Comparison of ENCODE assay signal across 25 cellular contexts in genomic region chr4:56986192-56986591, GRCh38. TPM values are rescaled to one million over a fixed set of nuclear protein-coding genes. Genes with fewer than 3 reads are reported as not detected.
A peak's percentile ranks its signal among the peaks of the same experiment; 100 is the strongest.
DNase-seq lines count a peak whose midpoint lies in the region; FAIRE-seq and TF ChIP-seq lines count a peak whose summit lies in the region.
"Had no signal": no experiment of that assay in that cellular context is flagged by ENCODE, and none has a peak within 500 bp of the region (broad histone marks: within the 10 kb centered on the region; RNA-seq: fewer than 3 reads in every experiment).

No MANE protein-coding gene starts in this region.

- TF ChIP-seq CTCF in Loucy (conservative IDR thresholded peaks at IDR 0.05; ENCODE audit: low read length), result no peak
- TF ChIP-seq CTCF in choroid plexus epithelial cell (conservative IDR thresholded peaks at IDR 0.05; ENCODE audit: low read depth, low read length), result no peak
- TF ChIP-seq CTCF in osteoblast (IDR thresholded peaks at IDR 0.05; ENCODE audit: extremely low read depth, low read depth, low read length), result no peak
- no peak for TF ChIP-seq CTCF in foreskin fibroblast (IDR thresholded peaks at IDR 0.05; ENCODE audit: low read depth, low read length)

- peak; percentile 21 for FAIRE-seq in G401.6 (lab: Jason Lieb, UNC)
- FAIRE-seq: A549, D721Med, GM18507, H54 had no signal

- H3K27me3 ChIP-seq in Loucy (ENCODE audit: insufficient read depth, low read length, poor library complexity, severe bottlenecking), result no peaks in the 10 kb centered on the region
- no peaks in the 10 kb centered on the region for H3K27me3 ChIP-seq in osteoblast (ENCODE audit: insufficient read depth, low read length)
- H3K27me3 ChIP-seq: BE2C; BLaER1 treated with 17β-estradiol and CSF1 and Interleukin-3, amounts not matched to agents 10 nM and 100 nM had no signal

- H3K4me1 ChIP-seq in Loucy (ENCODE audit: insufficient read depth, low read length, poor library complexity, severe bottlenecking) (peaks cover 36% of the 10 kb centered on the region), osteoblast (ENCODE audit: insufficient read depth, low read length) (peaks cover 3% of the 10 kb centered on the region)
- H3K4me1 ChIP-seq: BE2C, HAP-1 had no signal

- no peak overlapping the region for H3K9ac ChIP-seq in Loucy (ENCODE audit: low read depth, low read length, poor library complexity, severe bottlenecking)
- H3K9ac ChIP-seq: BLaER1 treated with 17β-estradiol and CSF1 and Interleukin-3, amounts not matched to agents 10 nM and 100 nM had no signal

- H3K36me3 ChIP-seq in Loucy (ENCODE audit: insufficient read depth, low read length), result peaks cover 53% of the 10 kb centered on the region
- peaks cover 41% of the 10 kb centered on the region for H3K36me3 ChIP-seq in osteoblast (ENCODE audit: insufficient read depth, low read length)

- peak overlapping the region; percentile 22 for H3K4me2 ChIP-seq in Loucy (ENCODE audit: low read depth, low read length, poor library complexity, severe bottlenecking)
- H3K4me2 ChIP-seq in osteoblast (ENCODE audit: insufficient read depth, low read length), result no peak overlapping the region
- H3K4me2 ChIP-seq: A549; BLaER1 treated with 17β-estradiol and CSF1 and Interleukin-3, amounts not matched to agents 10 nM and 100 nM had no signal

- H3K79me2 ChIP-seq in Loucy (ENCODE audit: insufficient read depth, low read length) (peaks cover 96% of the 10 kb centered on the region), osteoblast (ENCODE audit: insufficient read depth, low read length) (peaks cover 96% of the 10 kb centered on the region)

- DNase-seq in choroid plexus epithelial cell (ENCODE audit: low read depth) (peak; percentile 7), osteoblast (ENCODE audit: insufficient read length, low spot score, missing footprints) (peak; percentile 52), foreskin fibroblast (no peak), NCI-H2107 (lab: John Stamatoyannopoulos, UW) (no peak), NOMO-1 treated with dmso at 0.1 percent for 144 hours (lab: John Stamatoyannopoulos, UW; ENCODE audit: unreplicated experiment) (no peak)
- DNase-seq: 8988T; ACHN; AML-193; BE2C; CD4-positive, alpha-beta T cell; CD8-positive, alpha-beta memory T cell; DMS 273 treated with DMSO at 0.1 percent for 48 hours; DMS79; EL; GF-D8; GOT3; HFFc6 had no signal

- no peak overlapping the region for H3K4me3 ChIP-seq in Loucy (ENCODE audit: low read length, poor library complexity, severe bottlenecking)
- no peak overlapping the region for H3K4me3 ChIP-seq in choroid plexus epithelial cell (ENCODE audit: low read depth, low read length)
- no peak overlapping the region for H3K4me3 ChIP-seq in osteoblast (ENCODE audit: insufficient read depth, low read length)
- H3K4me3 ChIP-seq in foreskin fibroblast (ENCODE audit: low read depth in 1 of 2, low read length in 2 of 2), result no peak overlapping the region
- H3K4me3 ChIP-seq: A549; BLaER1 treated with 17β-estradiol and CSF1 and Interleukin-3, amounts not matched to agents 10 nM and 100 nM; HAP-1 had no signal

- H3K9me3 ChIP-seq in Loucy (ENCODE audit: insufficient read depth, low read depth, low read length), result no peaks in the 10 kb centered on the region
- H3K9me3 ChIP-seq in osteoblast (ENCODE audit: low read depth, low read length), result no peaks in the 10 kb centered on the region
- H3K9me3 ChIP-seq: A549; BE2C; BLaER1 treated with 17β-estradiol and CSF1 and Interleukin-3, amounts not matched to agents 10 nM and 100 nM; HAP-1 had no signal

- H3K9me2 ChIP-seq in Loucy (replicated peaks; ENCODE audit: low read depth, low read length), result no peaks in the 10 kb centered on the region

- H3F3A ChIP-seq in Loucy (ENCODE audit: low read depth), result no peaks in the 10 kb centered on the region

- H2AFZ ChIP-seq in Loucy (ENCODE audit: low read length) (no peak overlapping the region), osteoblast (ENCODE audit: low read length) (no peak overlapping the region)

- no peak overlapping the region for H3K27ac ChIP-seq in osteoblast (ENCODE audit: low read depth, low read length)
- H3K27ac ChIP-seq: A549; BLaER1 treated with 17β-estradiol and CSF1 and Interleukin-3, amounts not matched to agents 10 nM and 100 nM had no signal

- H4K20me1 ChIP-seq in Loucy (ENCODE audit: insufficient read depth, low read length, poor library complexity, severe bottlenecking) (peaks cover 96% of the 10 kb centered on the region), osteoblast (ENCODE audit: insufficient read depth, low read length) (peaks cover 46% of the 10 kb centered on the region)

RNA-seq across cellular contexts. Expression of gene POLR2B, which starts 7.5 kb away (rescaled TPM):
- total RNA-seq in osteoblast, result 99.2 and 102 TPM in 2 replicates

RNA-seq across cellular contexts. Expression of gene NOA1, which starts 8.8 kb away (rescaled TPM):
- total RNA-seq in osteoblast, result 30.4 and 32.9 TPM in 2 replicates

Comparison
In these comparisons a context has a peak if more than half of its experiments do, and no peak if none do; other contexts are left out.
1. DNase-seq: peak in choroid plexus epithelial cell (single experiment) and osteoblast (single experiment); none in foreskin fibroblast (0 of 2), NCI-H2107 (single experiment) and NOMO-1 treated with dmso at 0.1 percent for 144 hours (single experiment).